In genomic region chr17:29181226-29181625, GRCh38 we compare ENCODE assay signal across 2 cellular contexts.
TF ChIP-seq lines count a peak whose summit lies in the region.

No MANE protein-coding gene starts in this region.

TF ChIP-seq in GM23338, 12 proteins besides CTCF, POLR2A, EP300 and RAD21:
- TF ChIP-seq REST (IDR thresholded peaks at IDR 0.05; ENCODE audit: unreplicated experiment) (no peak), ZNF114 (CRISPR knock-in tag; IDR thresholded peaks at IDR 0.05) (no peak), POLR2AphosphoS5 (IDR thresholded peaks at IDR 0.05; ENCODE audit: low read depth) (no peak), NANOG (IDR thresholded peaks at IDR 0.05; ENCODE audit: borderline replicate concordance) (no peak), EZH2phosphoT487 (IDR thresholded peaks at IDR 0.05; ENCODE audit: unreplicated experiment) (no peak), ETS1 (IDR thresholded peaks at IDR 0.05) (no peak), CREB1 (CRISPR knock-in tag; IDR thresholded peaks at IDR 0.05; ENCODE audit: low read depth) (no peak), ZNF462 (CRISPR knock-in tag; IDR thresholded peaks at IDR 0.05) (no peak), JUNB (IDR thresholded peaks at IDR 0.05; ENCODE audit: unreplicated experiment) (no peak), EZH2 (IDR thresholded peaks at IDR 0.05; ENCODE audit: low read depth, unreplicated experiment) (no peak), STAT1 (IDR thresholded peaks at IDR 0.05; ENCODE audit: unreplicated experiment) (no peak), ZNF331 (CRISPR knock-in tag; IDR thresholded peaks at IDR 0.05; ENCODE audit: low read depth) (no peak)
TF ChIP-seq in GM23338: peak in this region for 0.

TF ChIP-seq in K562, 482 proteins besides CTCF, POLR2A, EP300 and RAD21 (continued from another document):
- TF ChIP-seq ZHX1 (conservative IDR thresholded peaks at IDR 0.05; ENCODE audit: low read length) (no peak), POU5F1 (IDR thresholded peaks at IDR 0.05; ENCODE audit: borderline replicate concordance, low read depth, low read length, partially characterized antibody) (no peak), NFYB (IDR thresholded peaks at IDR 0.05; ENCODE audit: extremely low read depth, insufficient read length) (no peak), ZNF253 (CRISPR knock-in tag; conservative IDR thresholded peaks at IDR 0.05) (no peak), BRF2 (IDR thresholded peaks at IDR 0.05; ENCODE audit: borderline replicate concordance, insufficient read depth, insufficient read length) (no peak), ZNF696 (CRISPR knock-in tag; conservative IDR thresholded peaks at IDR 0.05) (no peak)
